ENCODE assay signal across 1 cellular context in the genomic region with DNA sequence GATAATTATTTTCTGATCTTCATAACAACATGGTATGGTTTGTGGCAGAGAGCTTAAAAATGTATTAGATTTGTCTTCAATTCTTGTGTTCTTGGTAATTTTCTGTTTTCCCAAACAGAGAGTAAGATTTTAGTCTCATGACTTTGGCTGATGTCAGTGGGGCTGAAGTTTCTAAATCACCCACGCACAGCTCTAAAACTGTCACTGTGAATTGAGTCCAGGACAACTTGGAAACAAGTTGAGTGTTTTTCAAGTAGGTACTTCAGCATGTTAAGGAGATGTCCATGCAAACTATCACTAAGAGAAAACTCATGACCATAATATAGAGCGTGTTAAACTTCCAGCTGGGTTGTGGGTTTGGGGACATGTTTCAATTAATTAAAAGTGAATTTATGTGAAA.
TF ChIP-seq lines count a peak whose summit lies in the region.

No MANE protein-coding gene starts in this region.

TF ChIP-seq in liver, 16 proteins besides CTCF, POLR2A, EP300 and RAD21 (continued from another document):
- TF ChIP-seq, protein P1, sequence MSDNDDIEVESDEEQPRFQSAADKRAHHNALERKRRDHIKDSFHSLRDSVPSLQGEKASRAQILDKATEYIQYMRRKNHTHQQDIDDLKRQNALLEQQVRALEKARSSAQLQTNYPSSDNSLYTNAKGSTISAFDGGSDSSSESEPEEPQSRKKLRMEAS (IDR thresholded peaks at IDR 0.05), result no peak
- TF ChIP-seq FOXA2 (IDR thresholded peaks at IDR 0.05) (no peak), YY1 (IDR thresholded peaks at IDR 0.05) (no peak), SP1 (IDR thresholded peaks at IDR 0.05) (no peak)
